ENCODE assay signal across 9 cellular contexts in genomic region chr11:9386086-9386485, GRCh38. TPM values are rescaled to one million over a fixed set of nuclear protein-coding genes. Genes with fewer than 3 reads are reported as not detected.
DNase-seq lines count a peak whose midpoint lies in the region; ATAC-seq, FAIRE-seq and TF ChIP-seq lines count a peak whose summit lies in the region.
"Had no signal": no experiment of that assay in that cellular context is flagged by ENCODE, and none has a peak within 500 bp of the region (broad histone marks: within the 10 kb centered on the region; RNA-seq: fewer than 3 reads in every experiment).

No MANE protein-coding gene starts in this region.

- H3K36me3 ChIP-seq in left ventricle myocardium inferior: no peaks in the 10 kb centered on the region
- peaks cover 5% of the 10 kb centered on the region for H3K36me3 ChIP-seq in astrocyte (ENCODE audit: insufficient read depth, low read length)
- peaks cover 0 to 3% of the 10 kb centered on the region in 2 experiments; a peak in 4 of 5 replicates for H3K36me3 ChIP-seq in HepG2 (replicated peaks in 1 of 2; ENCODE audit: control insufficient read depth in 1 of 2, insufficient read depth in 2 of 2, low read length in 2 of 2)
- H3K36me3 ChIP-seq in aorta (ENCODE audit: control insufficient read depth in 1 of 2, insufficient read depth in 2 of 2, low read length in 1 of 2): no peaks in the 10 kb centered on the region

- H3K4me3 Mint-ChIP-seq in astrocyte (ENCODE audit: unreplicated experiment): peak overlapping the region; percentile 96

- FAIRE-seq in astrocyte (lab: Jason Lieb, UNC) (no peak), HepG2 (lab: Jason Lieb, UNC) (no peak)

- H3K27ac ChIP-seq in left ventricle myocardium inferior (replicated peaks): peak overlapping the region; percentile 97
- peak overlapping the region; percentile 89 for H3K27ac ChIP-seq in astrocyte (ENCODE audit: low read depth, low read length)
- H3K27ac ChIP-seq in HepG2 (ENCODE audit: extremely low read length, insufficient read depth, low read length): peak overlapping the region; percentile 91
- H3K27ac ChIP-seq in aorta (ENCODE audit: low read depth in 1 of 2, low read length in 2 of 2): peak overlapping the region in 1 of 2 donors; percentile 10

- TF ChIP-seq POLR2A in HepG2 (IDR thresholded peaks at IDR 0.05; ENCODE audit: insufficient read depth in 1 of 2, low read depth in 2 of 2, low read length in 2 of 2): no peak

- H3K27me3 ChIP-seq in left ventricle myocardium inferior (ENCODE audit: low read depth): no peaks in the 10 kb centered on the region
- no peaks in the 10 kb centered on the region for H3K27me3 ChIP-seq in astrocyte (ENCODE audit: insufficient read depth, low read length)
- no peaks in the 10 kb centered on the region; a peak in 1 of 5 replicates for H3K27me3 ChIP-seq in HepG2 (ENCODE audit: control insufficient read depth in 1 of 2, insufficient read depth in 2 of 2, low read length in 2 of 2)
- H3K27me3 ChIP-seq in aorta (ENCODE audit: control insufficient read depth in 1 of 2, insufficient read depth in 2 of 2, low read length in 1 of 2): no peaks in the 10 kb centered on the region

- CTCF ChIA-PET in HepG2 (lab: Yijun Ruan, JAX; ENCODE audit: low intra/inter-chr PET ratio, low total read pairs): no interaction called here

- H3K4me2 ChIP-seq in astrocyte (ENCODE audit: low read length): peak overlapping the region; percentile 94
- peak overlapping the region; percentile 87 for H3K4me2 ChIP-seq in HepG2 (ENCODE audit: low read depth, low read length)

- H3K27ac Mint-ChIP-seq in astrocyte (ENCODE audit: unreplicated experiment): no peak overlapping the region

- POLR2A ChIA-PET in HepG2 (lab: Yijun Ruan, JAX): interaction anchor here (1.2 to 3.0 kb wide), 7 partner anchors 23 to 121 kb away, joined by 7 to 59 read pairs (median 15); partner anchors contain the start of genes DENND5A, TMEM41B and ZNF143

- no peak for TF ChIP-seq CTCF in left ventricle myocardium inferior (IDR thresholded peaks at IDR 0.05; ENCODE audit: borderline replicate concordance)
- no peak for TF ChIP-seq CTCF in astrocyte (IDR thresholded peaks at IDR 0.05; ENCODE audit: insufficient read depth, low read depth, low read length)
- TF ChIP-seq CTCF in HepG2 (CRISPR knock-in tag; IDR thresholded peaks at IDR 0.05): no peak

- WGBS in HepG2 (ENCODE audit: low lambda C conversion rate): 16% methylated on average over 2 of the region's 2 CpGs
- whole genome bisulfite sequencing in aorta, 2 donors: 35 to 41% methylated on average over 2 of the region's 2 CpGs

- H3K79me2 ChIP-seq in astrocyte (ENCODE audit: insufficient read depth, low read length) (peaks cover 67% of the 10 kb centered on the region), HepG2 (ENCODE audit: insufficient read depth, low read length) (peaks cover 54% of the 10 kb centered on the region)

- intact Hi-C loops in left ventricle myocardium inferior (cut with micrococcal nuclease) (loop anchor here (10.0 kb wide), 1 partner anchor 71 kb away; the partner anchor contains the start of gene TMEM41B), Right ventricle myocardium superior (cut with DNase I) (no loop called here), HepG2 (cut with micrococcal nuclease; ENCODE audit: unreplicated experiment) (loop anchor here (10.0 kb wide), 1 partner anchor 121 kb away; the partner anchor contains the start of gene DENND5A), aorta (cut with DNase I) (no loop called here)

- H2AFZ ChIP-seq in astrocyte (ENCODE audit: low read depth, low read length) (no peak overlapping the region), HepG2 (ENCODE audit: low read length) (no peak overlapping the region)

- no peak for TF ChIP-seq EP300 in HepG2 (IDR thresholded peaks at IDR 0.05; ENCODE audit: low read depth in 2 of 2, low read length in 2 of 2)
- TF ChIP-seq EP300 in HepG2 (CRISPR knock-in tag; IDR thresholded peaks at IDR 0.05; ENCODE audit: borderline replicate concordance): no peak

- H3K4me1 ChIP-seq in left ventricle myocardium inferior (peaks cover 68% of the 10 kb centered on the region), astrocyte (ENCODE audit: insufficient read depth, low read length) (peaks cover 9% of the 10 kb centered on the region), HepG2 (ENCODE audit: insufficient read depth, low read length) (peaks cover 55% of the 10 kb centered on the region), aorta (ENCODE audit: control insufficient read depth in 1 of 2, insufficient read depth in 2 of 2, low read length in 2 of 2) (peaks cover 0 to 3% of the 10 kb centered on the region in 2 donors)

- TSS peak; percentile 64 for BruUV-seq in HepG2 (replicated peaks; lab: Mats Ljungman, UMichigan)

- no peaks in the 10 kb centered on the region for H3K27me3 Mint-ChIP-seq in astrocyte (ENCODE audit: low read depth, unreplicated experiment)

- no peaks in the 10 kb centered on the region for H3K36me3 Mint-ChIP-seq in astrocyte (ENCODE audit: low read depth, unreplicated experiment)

- H3K9ac ChIP-seq in astrocyte (ENCODE audit: low read length): peak overlapping the region; percentile 97
- H3K9ac ChIP-seq in HepG2 (ENCODE audit: insufficient read depth, low read depth, low read length): peak overlapping the region; percentile 96

- H3K4me1 Mint-ChIP-seq in astrocyte (ENCODE audit: low read depth, unreplicated experiment): peaks cover 7% of the 10 kb centered on the region

- H3K9me3 ChIP-seq in left ventricle myocardium inferior (replicated peaks): no peaks in the 10 kb centered on the region
- no peaks in the 10 kb centered on the region for H3K9me3 ChIP-seq in astrocyte (ENCODE audit: insufficient read depth, low read depth, low read length)
- no peaks in the 10 kb centered on the region for H3K9me3 ChIP-seq in HepG2 (ENCODE audit: low read length)
- H3K9me3 ChIP-seq in aorta (ENCODE audit: control insufficient read depth, low read length): no peaks in the 10 kb centered on the region

- DNase-seq in left ventricle myocardium inferior (no peak), Right ventricle myocardium superior (no peak), astrocyte (ENCODE audit: low read depth) (no peak), HepG2 (ENCODE audit: low spot score) (no peak), aorta (no peak), NCI-H526 treated with DMSO at 0.1 percent for 48 hours (lab: John Stamatoyannopoulos, UW) (no peak), NCI-H524 (lab: John Stamatoyannopoulos, UW) (no peak), SIG-M5 (lab: John Stamatoyannopoulos, UW) (no peak)
- DNase-seq: stimulated activated CD4-positive, alpha-beta T cell treated with anti-CD3 and anti-CD28 coated beads, Interleukin-4, amount 100 ng/mL, for 24 hours had no signal

- ATAC-seq in Right ventricle myocardium superior (ENCODE audit: poor library complexity) (no peak), HepG2 (no peak), aorta (ENCODE audit: low FRiP score) (no peak)

- TF ChIP-seq RAD21 in HepG2 (CRISPR knock-in tag; IDR thresholded peaks at IDR 0.05): no peak

- in situ Hi-C loops in HepG2 (cut with HindIII; ENCODE audit: extremely low pct_ligation_motif_present, low pct_unique_long_range_greater_than_20kb): no loop called here

- H3K4me3 ChIP-seq in left ventricle myocardium inferior (peak overlapping the region; percentile 97), astrocyte (ENCODE audit: insufficient read depth, low read depth, low read length) (peak overlapping the region; percentile 93), HepG2 (replicated peaks in 1 of 3; ENCODE audit: insufficient read depth in 1 of 3, low read depth in 2 of 3, low read length in 3 of 3) (peak overlapping the region; percentile 79 to 96 (median 93); a peak in 5 of 6 replicates), aorta (ENCODE audit: low read length in 2 of 2) (peak overlapping the region; percentile 67 to 76)

- H4K20me1 ChIP-seq in astrocyte (ENCODE audit: insufficient read depth, low read length) (peaks cover 50% of the 10 kb centered on the region), HepG2 (ENCODE audit: insufficient read depth, low read length) (peaks cover 44% of the 10 kb centered on the region)

- H3K9me3 Mint-ChIP-seq in astrocyte (ENCODE audit: unreplicated experiment): no peaks in the 10 kb centered on the region

TF ChIP-seq in HepG2, 621 proteins besides CTCF, POLR2A, EP300 and RAD21 (continues in another document):
- no peak for TF ChIP-seq ATM (IDR thresholded peaks at IDR 0.05; ENCODE audit: borderline replicate concordance)
- TF ChIP-seq ZNF367 (CRISPR knock-in tag; IDR thresholded peaks at IDR 0.05; ENCODE audit: borderline replicate concordance): no peak
- TF ChIP-seq ZNF547 (CRISPR knock-in tag; IDR thresholded peaks at IDR 0.05): no peak
- no peak for TF ChIP-seq SRSF1 (optimal IDR thresholded peaks at IDR 0.05; ENCODE audit: low read depth, low read length)
- TF ChIP-seq NFE2L1 (CRISPR knock-in tag; IDR thresholded peaks at IDR 0.05; ENCODE audit: borderline replicate concordance): no peak
- TF ChIP-seq ZFP62 (CRISPR knock-in tag; IDR thresholded peaks at IDR 0.05): no peak

RNA-seq across cellular contexts. Expression of gene IPO7, which starts 1.6 kb away (rescaled TPM):
- total RNA-seq in left ventricle myocardium inferior: 150 TPM
- 130 TPM for total RNA-seq in Right ventricle myocardium superior
- total RNA-seq in astrocyte: 142 and 158 TPM in 2 replicates
- total RNA-seq in HepG2 (2016; rRNA removed; fragmentation: Illumina TruSeq; extraction: Trizol): 98.4 and 197 TPM in 2 replicates
- 39.9 and 42.6 TPM in 2 replicates for total RNA-seq in HepG2 (2016; cell fraction: cytosol; rRNA removed; fragmentation: Illumina TruSeq; extraction: Trizol; ENCODE audit: low read depth)
- 105 and 199 TPM in 2 replicates for total RNA-seq in HepG2 (2016; cell fraction: insoluble cytoplasmic fraction; rRNA removed; fragmentation: Illumina TruSeq; extraction: Trizol)
- 75.1 and 87.0 TPM in 2 replicates for total RNA-seq in HepG2 (2016; cell fraction: membrane; rRNA removed; fragmentation: Illumina TruSeq; extraction: Trizol)
- 88.7 and 109 TPM in 2 replicates for total RNA-seq in HepG2 (2016; cell fraction: nucleus; rRNA removed; fragmentation: Illumina TruSeq; extraction: Trizol)
- polyA plus RNA-seq in HepG2 (2011; rRNA removed): 53.3 and 59.4 TPM in 2 replicates
- polyA plus RNA-seq in HepG2 (2011; cell fraction: cytosol; rRNA removed): 26.3 and 39.4 TPM in 2 replicates
- 13.6 and 18.8 TPM in 2 replicates for polyA plus RNA-seq in HepG2 (2011; cell fraction: nucleus; rRNA removed)
- polyA plus RNA-seq in HepG2 (2012): 81.4 and 82.2 TPM in 2 replicates
- 5.4 and 6.1 TPM in 2 replicates for polyA plus RNA-seq in HepG2 (2016; cell fraction: cytosol; fragmentation: Illumina TruSeq; extraction: Trizol; ENCODE audit: low read depth)
- 118 and 125 TPM in 2 replicates for polyA plus RNA-seq in HepG2 (2016; cell fraction: insoluble cytoplasmic fraction; fragmentation: Illumina TruSeq; extraction: Trizol; ENCODE audit: low read depth)
- 26.7 and 34.8 TPM in 2 replicates for polyA plus RNA-seq in HepG2 (2016; cell fraction: membrane; fragmentation: Illumina TruSeq; extraction: Trizol; ENCODE audit: low read depth)
- 70.2 and 75.8 TPM in 2 replicates for polyA plus RNA-seq in HepG2 (2016; cell fraction: nucleus; fragmentation: Illumina TruSeq; extraction: Trizol; ENCODE audit: insufficient read depth, low read depth)
- polyA minus RNA-seq in HepG2 (2011; rRNA and poly(A)+ RNA removed; ENCODE audit: low replicate concordance): 71.9 and 212 TPM in 2 replicates
- 213 and 224 TPM in 2 replicates for polyA minus RNA-seq in HepG2 (2011; cell fraction: cytosol; rRNA and poly(A)+ RNA removed)
- 106 and 141 TPM in 2 replicates for polyA minus RNA-seq in HepG2 (2011; cell fraction: nucleus; rRNA and poly(A)+ RNA removed)
- 100 to 1,000 TPM; 135 to 158 TPM for total RNA-seq in aorta
- polyA plus RNA-seq in aorta: 10 to 100 TPM; 41.2 to 76.0 TPM

Comparison
In these comparisons a context has a peak if more than half of its experiments do, and no peak if none do; other contexts are left out.
1. intact Hi-C loops: an anchor here in left ventricle myocardium inferior (10.0 kb wide) and HepG2 (10.0 kb wide); none called in Right ventricle myocardium superior and aorta.